ENCODE assay signal across 12 cellular contexts in the genomic region with DNA sequence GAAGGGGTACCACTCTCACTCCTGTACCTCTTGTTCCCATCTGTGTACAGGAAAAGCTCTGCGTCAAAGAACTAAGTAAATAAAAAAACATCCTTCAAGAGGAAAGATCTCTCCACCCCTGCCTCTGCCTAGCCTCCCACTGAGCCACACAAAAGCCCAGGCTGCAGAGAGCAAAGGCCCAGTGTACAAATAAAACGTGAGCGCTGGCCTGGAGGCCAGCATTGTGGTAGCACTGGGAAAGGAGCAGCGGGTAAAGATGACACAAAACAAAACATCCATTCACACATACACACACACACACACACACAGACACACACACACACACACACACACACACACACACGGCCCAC. TPM values are rescaled to one million over a fixed set of nuclear protein-coding genes. Genes with fewer than 3 reads are reported as not detected.
DNase-seq lines count a peak whose midpoint lies in the region; ATAC-seq and TF ChIP-seq lines count a peak whose summit lies in the region.
"Had no signal": no experiment of that assay in that cellular context is flagged by ENCODE, and none has a peak within 500 bp of the region (broad histone marks: within the 10 kb centered on the region; RNA-seq: fewer than 3 reads in every experiment).

No MANE protein-coding gene starts in this region.

- H3K36me3 ChIP-seq in CD8-positive, alpha-beta T cell (ENCODE audit: insufficient read depth, low read length): peaks cover 23% of the 10 kb centered on the region
- peaks cover 0 to 80% of the 10 kb centered on the region in 2 experiments; a peak in 1 of 3 replicates for H3K36me3 ChIP-seq in HEK293 (ENCODE audit: control insufficient read depth in 2 of 2, insufficient read depth in 1 of 2, low read length in 2 of 2)

- TF ChIP-seq CTCF in CD8-positive, alpha-beta T cell (IDR thresholded peaks at IDR 0.05): no peak
- TF ChIP-seq CTCF in HEK293 (tag by site-specific recombination; IDR thresholded peaks at IDR 0.05) (no peak), brain (conservative IDR thresholded peaks at IDR 0.05) (no peak), osteocyte (IDR thresholded peaks at IDR 0.05) (no peak)

- H3K27me3 ChIP-seq in CD8-positive, alpha-beta T cell (ENCODE audit: insufficient read depth, low read length): no peaks in the 10 kb centered on the region

- peaks cover 98% of the 10 kb centered on the region for H3K4me1 Mint-ChIP-seq in CD8-positive, alpha-beta T cell (ENCODE audit: low read depth)
- peaks cover 88% of the 10 kb centered on the region for H3K4me1 Mint-ChIP-seq in brain
- H3K4me1 Mint-ChIP-seq in osteocyte (ENCODE audit: unreplicated experiment): peaks cover 98% of the 10 kb centered on the region

- no peaks in the 10 kb centered on the region for H3K9me3 ChIP-seq in CD8-positive, alpha-beta T cell (ENCODE audit: low read length)
- no peaks in the 10 kb centered on the region for H3K9me3 ChIP-seq in HEK293 (ENCODE audit: control insufficient read depth, insufficient read depth, low read depth, low read length)

- H3K27ac Mint-ChIP-seq in CD8-positive, alpha-beta T cell: peak overlapping the region; percentile 77
- H3K27ac Mint-ChIP-seq in brain (peak overlapping the region; percentile 78 to 96 (median 89)), osteocyte (ENCODE audit: unreplicated experiment) (peak overlapping the region; percentile 80)

- no peak for ATAC-seq in CD8-positive, alpha-beta T cell
- no peak for ATAC-seq in HG03460 (IDR thresholded peaks at IDR 0.05; ENCODE audit: unreplicated experiment)

- no peak for DNase-seq in CD8-positive, alpha-beta T cell
- DNase-seq in osteocyte (ENCODE audit: extremely low spot score, unreplicated experiment) (no peak), kidney tubule cell (ENCODE audit: low spot score) (no peak), amygdala (lab: John Stamatoyannopoulos, UW) (no peak)
- DNase-seq: DMS 273 treated with DMSO at 0.1 percent for 48 hours, NCI-H2227 treated with DMSO at 0.1 percent for 48 hours, RPMI8226, small intestine had no signal

- no peak overlapping the region for H3K27ac ChIP-seq in CD8-positive, alpha-beta T cell (ENCODE audit: low read depth, low read length)
- H3K27ac ChIP-seq in HEK293 (ENCODE audit: extremely low read depth, low read depth, low read length): no peak overlapping the region
- H3K27ac ChIP-seq: KMS-11 had no signal

- peaks cover 97% of the 10 kb centered on the region for H3K4me1 ChIP-seq in CD8-positive, alpha-beta T cell (ENCODE audit: insufficient read depth, low read length)
- H3K4me1 ChIP-seq in HEK293 (ENCODE audit: control insufficient read depth, insufficient read depth, low read length): no peaks in the 10 kb centered on the region

- no peak overlapping the region for H3K4me3 ChIP-seq in CD8-positive, alpha-beta T cell (ENCODE audit: low read depth, low read length)
- H3K4me3 ChIP-seq in HEK293 (ENCODE audit: low read depth, low read length): no peak overlapping the region

- CTCF ChIA-PET in CD8-positive, alpha-beta T cell (lab: Charles Lee): interaction anchor here (1.2 to 1.4 kb wide), 2 partner anchors 14 to 84 kb away, joined by 3 read pairs; no protein-coding TSS in a partner anchor
- CTCF ChIA-PET in HEK293 (lab: Yijun Ruan, JAX): no interaction called here

- no peaks in the 10 kb centered on the region for H3K27me3 Mint-ChIP-seq in CD8-positive, alpha-beta T cell (ENCODE audit: low read depth)
- H3K27me3 Mint-ChIP-seq in brain: peaks cover 3% of the 10 kb centered on the region
- no peaks in the 10 kb centered on the region for H3K27me3 Mint-ChIP-seq in osteocyte (ENCODE audit: unreplicated experiment)

- intact Hi-C loops in CD8-positive, alpha-beta T cell (cut with DNase I, micrococcal nuclease): no loop called here

- H3K4me3 Mint-ChIP-seq in CD8-positive, alpha-beta T cell: no peak overlapping the region
- H3K4me3 Mint-ChIP-seq in brain (peak overlapping the region in 3 of 5 experiments; percentile 9 to 61 (median 55)), osteocyte (ENCODE audit: unreplicated experiment) (no peak overlapping the region)

- POLR2A ChIA-PET in CD8-positive, alpha-beta T cell (lab: Charles Lee): interaction anchor here (2.4 to 6.2 kb wide), 2 partner anchors 8 to 15 kb away, joined by 14 to 37 read pairs; a partner anchor contains a TSS
- POLR2A ChIA-PET in HEK293 (lab: Yijun Ruan, JAX): interaction anchor here (0.7 to 1.3 kb wide), 2 partner anchors 14 kb away, joined by 3 to 4 read pairs; a partner anchor contains a TSS

- H3K36me3 Mint-ChIP-seq in CD8-positive, alpha-beta T cell: peaks cover 88% of the 10 kb centered on the region
- H3K36me3 Mint-ChIP-seq in brain: peaks cover 22% of the 10 kb centered on the region
- H3K36me3 Mint-ChIP-seq in osteocyte (ENCODE audit: unreplicated experiment): peaks cover 36% of the 10 kb centered on the region

- H3K9me3 Mint-ChIP-seq in CD8-positive, alpha-beta T cell: no peaks in the 10 kb centered on the region
- H3K9me3 Mint-ChIP-seq in brain (no peaks in the 10 kb centered on the region), osteocyte (ENCODE audit: unreplicated experiment) (no peaks in the 10 kb centered on the region)

TF ChIP-seq in HEK293, 187 proteins besides CTCF, POLR2A, EP300 and RAD21:
- TF ChIP-seq WT1 (tag by site-specific recombination; IDR thresholded peaks at IDR 0.05) (no peak), ZNF473 (tag by site-specific recombination; IDR thresholded peaks at IDR 0.05) (no peak), TCF7L2 (IDR thresholded peaks at IDR 0.05; ENCODE audit: borderline replicate concordance, low read depth, low read length) (no peak), RBAK (tag by site-specific recombination; IDR thresholded peaks at IDR 0.05) (no peak), KLF10 (tag by site-specific recombination; IDR thresholded peaks at IDR 0.05) (no peak), SCRT2 (tag by site-specific recombination; IDR thresholded peaks at IDR 0.05) (no peak), KLF8 (tag by site-specific recombination; IDR thresholded peaks at IDR 0.05) (no peak)
- TF ChIP-seq, protein P1, sequence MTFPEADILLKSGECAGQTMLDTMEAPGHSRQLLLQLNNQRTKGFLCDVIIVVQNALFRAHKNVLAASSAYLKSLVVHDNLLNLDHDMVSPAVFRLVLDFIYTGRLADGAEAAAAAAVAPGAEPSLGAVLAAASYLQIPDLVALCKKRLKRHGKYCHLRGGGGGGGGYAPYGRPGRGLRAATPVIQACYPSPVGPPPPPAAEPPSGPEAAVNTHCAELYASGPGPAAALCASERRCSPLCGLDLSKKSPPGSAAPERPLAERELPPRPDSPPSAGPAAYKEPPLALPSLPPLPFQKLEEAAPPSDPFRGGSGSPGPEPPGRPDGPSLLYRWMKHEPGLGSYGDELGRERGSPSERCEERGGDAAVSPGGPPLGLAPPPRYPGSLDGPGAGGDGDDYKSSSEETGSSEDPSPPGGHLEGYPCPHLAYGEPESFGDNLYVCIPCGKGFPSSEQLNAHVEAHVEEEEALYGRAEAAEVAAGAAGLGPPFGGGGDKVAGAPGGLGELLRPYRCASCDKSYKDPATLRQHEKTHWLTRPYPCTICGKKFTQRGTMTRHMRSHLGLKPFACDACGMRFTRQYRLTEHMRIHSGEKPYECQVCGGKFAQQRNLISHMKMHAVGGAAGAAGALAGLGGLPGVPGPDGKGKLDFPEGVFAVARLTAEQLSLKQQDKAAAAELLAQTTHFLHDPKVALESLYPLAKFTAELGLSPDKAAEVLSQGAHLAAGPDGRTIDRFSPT (tag by site-specific recombination; IDR thresholded peaks at IDR 0.05): no peak
- TF ChIP-seq, protein P2, sequence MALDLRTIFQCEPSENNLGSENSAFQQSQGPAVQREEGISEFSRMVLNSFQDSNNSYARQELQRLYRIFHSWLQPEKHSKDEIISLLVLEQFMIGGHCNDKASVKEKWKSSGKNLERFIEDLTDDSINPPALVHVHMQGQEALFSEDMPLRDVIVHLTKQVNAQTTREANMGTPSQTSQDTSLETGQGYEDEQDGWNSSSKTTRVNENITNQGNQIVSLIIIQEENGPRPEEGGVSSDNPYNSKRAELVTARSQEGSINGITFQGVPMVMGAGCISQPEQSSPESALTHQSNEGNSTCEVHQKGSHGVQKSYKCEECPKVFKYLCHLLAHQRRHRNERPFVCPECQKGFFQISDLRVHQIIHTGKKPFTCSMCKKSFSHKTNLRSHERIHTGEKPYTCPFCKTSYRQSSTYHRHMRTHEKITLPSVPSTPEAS (tag by site-specific recombination; IDR thresholded peaks at IDR 0.05): peak; percentile 71; the same call in 1 of the 2 replicates

RNA-seq across cellular contexts. Expression of a gene that starts 13.6 kb away (rescaled TPM):
- total RNA-seq in CD8-positive, alpha-beta T cell: 100 to 1,000 TPM; 220 to 224 TPM
- polyA plus RNA-seq in brain (ENCODE audit: insufficient read depth, low read depth, low replicate concordance): 207 TPM
- 533 and 537 TPM in 2 replicates for total RNA-seq in osteocyte

Comparison
In these comparisons a context has a peak if more than half of its experiments do, and no peak if none do; other contexts are left out.
1. H3K4me3 Mint-ChIP-seq: peak in brain (3 of 5); none in CD8-positive, alpha-beta T cell (single experiment) and osteocyte (single experiment).
2. Peak in every context shown above with its lines, with median percentiles within 50 percentile points of each other: H3K27ac Mint-ChIP-seq.